In the genomic region with DNA sequence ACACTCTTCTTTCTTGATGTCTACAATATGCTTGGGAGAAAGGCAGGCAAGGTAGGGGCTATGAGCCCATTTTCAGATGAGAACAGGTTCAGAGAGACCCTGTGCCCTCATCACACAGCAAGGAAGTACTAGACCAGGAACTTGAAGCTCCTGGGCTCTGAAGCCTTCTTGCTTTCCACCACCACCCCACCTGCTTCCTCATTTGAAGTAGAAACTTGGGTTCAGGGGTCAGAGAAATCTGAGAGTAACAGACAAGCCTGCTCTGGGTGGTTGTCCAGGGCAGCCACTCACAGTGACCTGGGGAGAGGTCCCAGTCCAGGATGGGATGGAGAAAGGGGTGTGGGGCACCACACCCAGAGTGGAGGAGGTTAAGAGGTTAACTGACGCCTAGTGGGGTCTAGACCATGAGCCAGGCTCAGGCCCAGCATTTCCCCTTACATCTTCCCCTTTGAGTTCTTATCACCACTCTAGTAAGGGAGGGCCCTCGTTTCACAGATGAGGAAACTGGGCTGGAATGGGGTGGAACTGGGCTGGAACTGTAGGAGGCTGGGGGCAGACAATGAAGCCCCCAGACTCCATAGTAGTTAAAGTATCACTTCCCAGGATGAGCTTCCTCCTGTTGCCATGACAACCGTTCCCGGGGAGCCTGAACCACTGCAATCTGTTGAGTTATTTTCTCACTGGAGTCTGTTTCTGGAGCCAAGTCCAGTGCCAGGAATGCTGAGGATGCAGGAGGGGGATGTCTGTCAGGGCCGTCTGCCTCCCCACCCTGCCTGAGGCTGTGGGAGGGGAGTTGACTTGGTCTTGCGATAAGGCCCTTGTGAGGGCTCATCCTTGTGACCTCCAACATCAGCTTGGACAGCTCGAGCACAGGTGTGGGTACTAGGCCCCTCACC, we compare ENCODE assay signal across 1 cellular context.
TF ChIP-seq lines count a peak whose summit lies in the region.

No MANE protein-coding gene starts in this region.

TF ChIP-seq in HepG2, 621 proteins besides CTCF, POLR2A, EP300 and RAD21:
- TF ChIP-seq, protein P1, sequence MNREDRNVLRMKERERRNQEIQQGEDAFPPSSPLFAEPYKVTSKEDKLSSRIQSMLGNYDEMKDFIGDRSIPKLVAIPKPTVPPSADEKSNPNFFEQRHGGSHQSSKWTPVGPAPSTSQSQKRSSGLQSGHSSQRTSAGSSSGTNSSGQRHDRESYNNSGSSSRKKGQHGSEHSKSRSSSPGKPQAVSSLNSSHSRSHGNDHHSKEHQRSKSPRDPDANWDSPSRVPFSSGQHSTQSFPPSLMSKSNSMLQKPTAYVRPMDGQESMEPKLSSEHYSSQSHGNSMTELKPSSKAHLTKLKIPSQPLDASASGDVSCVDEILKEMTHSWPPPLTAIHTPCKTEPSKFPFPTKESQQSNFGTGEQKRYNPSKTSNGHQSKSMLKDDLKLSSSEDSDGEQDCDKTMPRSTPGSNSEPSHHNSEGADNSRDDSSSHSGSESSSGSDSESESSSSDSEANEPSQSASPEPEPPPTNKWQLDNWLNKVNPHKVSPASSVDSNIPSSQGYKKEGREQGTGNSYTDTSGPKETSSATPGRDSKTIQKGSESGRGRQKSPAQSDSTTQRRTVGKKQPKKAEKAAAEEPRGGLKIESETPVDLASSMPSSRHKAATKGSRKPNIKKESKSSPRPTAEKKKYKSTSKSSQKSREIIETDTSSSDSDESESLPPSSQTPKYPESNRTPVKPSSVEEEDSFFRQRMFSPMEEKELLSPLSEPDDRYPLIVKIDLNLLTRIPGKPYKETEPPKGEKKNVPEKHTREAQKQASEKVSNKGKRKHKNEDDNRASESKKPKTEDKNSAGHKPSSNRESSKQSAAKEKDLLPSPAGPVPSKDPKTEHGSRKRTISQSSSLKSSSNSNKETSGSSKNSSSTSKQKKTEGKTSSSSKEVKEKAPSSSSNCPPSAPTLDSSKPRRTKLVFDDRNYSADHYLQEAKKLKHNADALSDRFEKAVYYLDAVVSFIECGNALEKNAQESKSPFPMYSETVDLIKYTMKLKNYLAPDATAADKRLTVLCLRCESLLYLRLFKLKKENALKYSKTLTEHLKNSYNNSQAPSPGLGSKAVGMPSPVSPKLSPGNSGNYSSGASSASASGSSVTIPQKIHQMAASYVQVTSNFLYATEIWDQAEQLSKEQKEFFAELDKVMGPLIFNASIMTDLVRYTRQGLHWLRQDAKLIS (CRISPR knock-in tag; IDR thresholded peaks at IDR 0.05) = no peak
- TF ChIP-seq KLF16 (CRISPR knock-in tag; IDR thresholded peaks at IDR 0.05) (no peak), RFX1 (IDR thresholded peaks at IDR 0.05) (peak; percentile 66), KMT2A (CRISPR knock-in tag; IDR thresholded peaks at IDR 0.05) (no peak), ZNF737 (CRISPR knock-in tag; IDR thresholded peaks at IDR 0.05; ENCODE audit: borderline replicate concordance) (no peak), RFX5 (IDR thresholded peaks at IDR 0.05; ENCODE audit: low read depth, low read length) (0 out of 2 replicates have a peak, but pooled peaks have one; percentile 29), SMC3 (IDR thresholded peaks at IDR 0.05; ENCODE audit: low read length) (no peak), DNMT1 (CRISPR knock-in tag; IDR thresholded peaks at IDR 0.05) (no peak), GABPB1 (CRISPR knock-in tag; IDR thresholded peaks at IDR 0.05) (no peak), RFX3 (CRISPR knock-in tag; IDR thresholded peaks at IDR 0.05) (0 out of 2 replicates have a peak, but pooled peaks have one; percentile 19)
- TF ChIP-seq, protein P2, sequence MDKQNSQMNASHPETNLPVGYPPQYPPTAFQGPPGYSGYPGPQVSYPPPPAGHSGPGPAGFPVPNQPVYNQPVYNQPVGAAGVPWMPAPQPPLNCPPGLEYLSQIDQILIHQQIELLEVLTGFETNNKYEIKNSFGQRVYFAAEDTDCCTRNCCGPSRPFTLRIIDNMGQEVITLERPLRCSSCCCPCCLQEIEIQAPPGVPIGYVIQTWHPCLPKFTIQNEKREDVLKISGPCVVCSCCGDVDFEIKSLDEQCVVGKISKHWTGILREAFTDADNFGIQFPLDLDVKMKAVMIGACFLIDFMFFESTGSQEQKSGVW (CRISPR knock-in tag; IDR thresholded peaks at IDR 0.05; ENCODE audit: borderline replicate concordance) = no peak
TF ChIP-seq in HepG2: peak in this region for 3.
